Comparison of ENCODE assay signal across 37 cellular contexts in the genomic region with DNA sequence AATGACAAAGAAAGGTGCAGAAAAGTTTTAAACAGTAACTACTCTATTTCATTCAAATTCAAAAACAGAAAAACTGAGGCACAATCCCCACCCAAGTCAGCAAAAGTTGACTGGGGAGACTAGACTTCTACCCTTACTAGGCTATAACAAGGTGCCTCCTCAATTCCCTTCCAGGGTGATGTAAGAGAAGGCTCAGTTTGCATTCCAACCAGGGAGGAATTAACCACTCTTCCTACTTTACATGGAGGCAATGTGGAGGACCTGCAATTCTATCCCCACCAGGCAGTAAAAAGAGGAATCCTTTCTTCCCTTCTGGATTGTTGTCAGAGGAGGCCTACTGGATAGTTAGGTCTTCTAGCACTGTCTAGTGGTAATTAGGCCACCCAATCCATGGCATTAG. TPM values are rescaled to one million over a fixed set of nuclear protein-coding genes. Genes with fewer than 3 reads are reported as not detected.
"Had no signal": no experiment of that assay in that cellular context is flagged by ENCODE, and none has a peak within 500 bp of the region (broad histone marks: within the 10 kb centered on the region; RNA-seq: fewer than 3 reads in every experiment).

No MANE protein-coding gene starts in this region.

- H3K27ac ChIP-seq: ascending aorta, brain microvascular endothelial cell, coronary artery, dorsolateral prefrontal cortex, left lung, ovary, skin epidermis, testis, transverse colon had no signal

- H3K4me3 Mint-ChIP-seq: activated naive CD4-positive, alpha-beta T cell treated with anti-CD3 and anti-CD28 coated beads, Interleukin-2, amount 10 ng/mL, durations not matched to agents 7 days and 5 days; activated naive CD8-positive, alpha-beta T cell treated with anti-CD3 and anti-CD28 coated beads, Interleukin-2, amount 10 ng/mL, durations not matched to agents 7 days and 5 days; activated T-cell treated with anti-CD3 and anti-CD28 coated beads, Interleukin-2, amount 50 U/mL, for 24 hours; natural killer cell treated with Interleukin-12 subunit alpha and Interleukin-12 subunit beta and Interleukin-15 and Interleukin-18, amount 100 ng/mL, for 72 hours had no signal

- H3K9me3 ChIP-seq: ascending aorta, left lung, mucosa of descending colon, ovary, testis, transverse colon had no signal

- H3K27me3 Mint-ChIP-seq: activated naive CD4-positive, alpha-beta T cell treated with anti-CD3 and anti-CD28 coated beads, Interleukin-2, amount 10 ng/mL, durations not matched to agents 7 days and 5 days; activated T-cell treated with anti-CD3 and anti-CD28 coated beads, Interleukin-2, amount 50 U/mL, for 24 hours; natural killer cell treated with Interleukin-12 subunit alpha and Interleukin-12 subunit beta and Interleukin-15 and Interleukin-18, amount 100 ng/mL, for 72 hours; progenitor cell of endocrine pancreas had no signal

- H3K4me1 ChIP-seq: ascending aorta, left lung, testis, transverse colon had no signal

- H3K36me3 ChIP-seq: ascending aorta, brain microvascular endothelial cell, left lung, ovary, transverse colon had no signal

- H3K4me1 Mint-ChIP-seq: activated naive CD4-positive, alpha-beta T cell treated with anti-CD3 and anti-CD28 coated beads, Interleukin-2, amount 10 ng/mL, durations not matched to agents 7 days and 5 days; activated naive CD8-positive, alpha-beta T cell treated with anti-CD3 and anti-CD28 coated beads, Interleukin-2, amount 10 ng/mL, durations not matched to agents 7 days and 5 days had no signal

- H3K36me3 Mint-ChIP-seq: activated naive CD4-positive, alpha-beta T cell treated with anti-CD3 and anti-CD28 coated beads, Interleukin-2, amount 10 ng/mL, durations not matched to agents 7 days and 5 days; activated naive CD8-positive, alpha-beta T cell treated with anti-CD3 and anti-CD28 coated beads, Interleukin-2, amount 10 ng/mL, durations not matched to agents 7 days and 5 days; natural killer cell treated with Interleukin-12 subunit alpha and Interleukin-12 subunit beta and Interleukin-15 and Interleukin-18, amount 100 ng/mL, for 72 hours had no signal

- H3K27ac Mint-ChIP-seq: activated naive CD4-positive, alpha-beta T cell treated with anti-CD3 and anti-CD28 coated beads, Interleukin-2, amount 10 ng/mL, durations not matched to agents 7 days and 5 days; activated naive CD8-positive, alpha-beta T cell treated with anti-CD3 and anti-CD28 coated beads, Interleukin-2, amount 10 ng/mL, durations not matched to agents 7 days and 5 days; activated T-cell treated with anti-CD3 and anti-CD28 coated beads, Interleukin-2, amount 50 U/mL, for 24 hours; natural killer cell treated with Interleukin-12 subunit alpha and Interleukin-12 subunit beta and Interleukin-15 and Interleukin-18, amount 100 ng/mL, for 72 hours; progenitor cell of endocrine pancreas had no signal

- DNase-seq: activated CD4-positive, alpha-beta T cell treated with anti-CD3 and anti-CD28 coated beads for 48 hours; activated CD4-positive, alpha-beta T cell treated with anti-CD3 and anti-CD28 coated beads, Interleukin-2, amount 50 U/mL, for 48 hours; activated CD8-positive, alpha-beta memory T cell treated with anti-CD3 and anti-CD28 coated beads, Interleukin-2, amount 50 U/mL, for 48 hours; activated gamma-delta T cell; activated naive CD4-positive, alpha-beta T cell treated with anti-CD3 and anti-CD28 coated beads, Interleukin-2, amount 10 ng/mL, durations not matched to agents 7 days and 5 days; activated naive CD8-positive, alpha-beta T cell treated with anti-CD3 and anti-CD28 coated beads, Interleukin-2, amount 10 ng/mL, durations not matched to agents 7 days and 5 days; activated T-cell treated with anti-CD3 and anti-CD28 coated beads, Interleukin-2, amount 50 U/mL, for 24 hours; brain microvascular endothelial cell; dorsolateral prefrontal cortex; effector memory CD4-positive, alpha-beta T cell; foreskin fibroblast; head of caudate nucleus; hippocampal formation; left lung; mucosa of descending colon; ovary; retina; stimulated activated CD4-positive, alpha-beta T cell treated with anti-CD3 and anti-CD28 coated beads, Interleukin-12 subunit alpha, Interleukin-12 subunit beta, amount 100 ng/mL, for 4 hours; stimulated activated CD4-positive, alpha-beta T cell treated with anti-CD3 and anti-CD28 coated beads, Interleukin-4, amount 100 ng/mL, for 1 hour; stimulated activated naive CD8-positive, alpha-beta T cell treated with anti-CD3 and anti-CD28 coated beads, Interleukin-15, Interleukin-2, amounts not matched to agents 100 U/mL and 50 U/mL, for 24 hours; testis; transverse colon had no signal

- H3K27me3 ChIP-seq: ascending aorta, brain microvascular endothelial cell, dorsolateral prefrontal cortex, left lung, ovary, testis, transverse colon had no signal

- ATAC-seq: activated CD4-positive, CD25-positive, alpha-beta regulatory T cell treated with anti-CD3 and anti-CD28 coated beads, Interleukin-2, amount 50 U/mL, for 24 hours; esophagus mucosa; left lung; mucosa of descending colon; natural killer cell treated with Interleukin-12 subunit alpha and Interleukin-12 subunit beta and Interleukin-15 and Interleukin-18, amount 100 ng/mL, for 72 hours; sciatic nerve; stimulated activated naive CD8-positive, alpha-beta T cell treated with anti-CD3 and anti-CD28 coated beads, Interleukin-15, Interleukin-2, amounts not matched to agents 100 U/mL and 50 U/mL, for 24 hours had no signal

- H3K4me3 ChIP-seq: ascending aorta, coronary artery, dorsolateral prefrontal cortex, left lung, lung, mucosa of descending colon, ovary, skin epidermis, testis, transverse colon had no signal

- H3K9me3 Mint-ChIP-seq: activated naive CD4-positive, alpha-beta T cell treated with anti-CD3 and anti-CD28 coated beads, Interleukin-2, amount 10 ng/mL, durations not matched to agents 7 days and 5 days; activated naive CD8-positive, alpha-beta T cell treated with anti-CD3 and anti-CD28 coated beads, Interleukin-2, amount 10 ng/mL, durations not matched to agents 7 days and 5 days had no signal

RNA-seq across cellular contexts. Expression of a gene that starts 26.1 kb away (rescaled TPM):
- total RNA-seq: activated CD8-positive, alpha-beta memory T cell treated with anti-CD3 and anti-CD28 coated beads for 36 hours; activated naive CD8-positive, alpha-beta T cell treated with anti-CD3 and anti-CD28 coated beads, Interleukin-2, amount 10 ng/mL, durations not matched to agents 7 days and 5 days; ascending aorta; cardiac septum; esophagus mucosa; left lung; lung; mesenteric fat pad; mucosa of descending colon; myocyte; natural killer cell treated with Interleukin-12 subunit alpha and Interleukin-12 subunit beta and Interleukin-15 and Interleukin-18, amount 100 ng/mL, for 72 hours; ovary; progenitor cell of endocrine pancreas; sciatic nerve; T-helper 1 cell treated with Interleukin-12 subunit alpha and Interleukin-12 subunit beta and Interleukin-4 antibody, amounts not matched to agents 30 ng/mL and 1 ng/mL, for 36 hours; transverse colon; urinary bladder had no signal
- polyA plus RNA-seq: lung, ovary, urinary bladder had no signal
